Comparison of ENCODE assay signal across 1 cellular context in the genomic region with DNA sequence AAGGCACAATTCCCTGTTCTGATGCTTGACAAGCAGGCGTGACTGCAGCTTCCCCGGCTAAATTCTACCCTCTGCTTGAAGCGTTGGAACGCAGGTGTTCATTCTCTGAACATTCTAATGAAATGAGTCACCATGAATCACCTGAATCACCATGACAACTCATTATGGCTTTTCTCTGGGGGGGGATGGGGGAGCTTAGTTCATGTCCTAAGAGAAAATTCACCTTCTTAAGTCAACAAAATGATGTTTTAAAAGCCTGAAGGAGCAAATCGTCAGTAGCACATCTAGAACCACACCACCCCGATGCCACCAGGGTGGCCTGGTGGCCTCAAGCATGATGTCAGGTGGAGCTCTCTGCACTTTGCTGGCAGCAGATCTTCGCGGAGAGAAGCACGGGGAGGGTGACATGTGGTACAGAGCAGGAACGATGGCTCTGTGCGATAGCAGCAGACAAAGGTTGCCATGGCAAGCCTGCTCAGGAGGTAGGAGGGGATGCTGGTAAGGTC.
TF ChIP-seq lines count a peak whose summit lies in the region.

No MANE protein-coding gene starts in this region.

TF ChIP-seq in H1, 55 proteins besides CTCF, POLR2A, EP300 and RAD21 (continued from another document):
- TF ChIP-seq, protein P1, sequence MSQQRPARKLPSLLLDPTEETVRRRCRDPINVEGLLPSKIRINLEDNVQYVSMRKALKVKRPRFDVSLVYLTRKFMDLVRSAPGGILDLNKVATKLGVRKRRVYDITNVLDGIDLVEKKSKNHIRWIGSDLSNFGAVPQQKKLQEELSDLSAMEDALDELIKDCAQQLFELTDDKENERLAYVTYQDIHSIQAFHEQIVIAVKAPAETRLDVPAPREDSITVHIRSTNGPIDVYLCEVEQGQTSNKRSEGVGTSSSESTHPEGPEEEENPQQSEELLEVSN (IDR thresholded peaks at IDR 0.05) = 0 out of 2 replicates have a peak, but pooled peaks have one; percentile 35
- TF ChIP-seq TCF12 (IDR thresholded peaks at IDR 0.05; ENCODE audit: low read depth, low read length) (0 out of 2 replicates have a peak, but pooled peaks have one; percentile 21), KDM1A (IDR thresholded peaks at IDR 0.05; ENCODE audit: borderline replicate concordance, low read length) (no peak), SIX5 (IDR thresholded peaks at IDR 0.05; ENCODE audit: low read depth, low read length) (no peak), MAFK (IDR thresholded peaks at IDR 0.05; ENCODE audit: low read depth, low read length) (no peak), TAF7 (optimal IDR thresholded peaks at IDR 0.05; ENCODE audit: borderline replicate concordance, low read depth, low read length) (no peak), RNF2 (IDR thresholded peaks at IDR 0.05; ENCODE audit: borderline replicate concordance, low read depth, low read length, missing control alignments, poor library complexity, severe bottlenecking) (no peak), CTBP2 (IDR thresholded peaks at IDR 0.05; ENCODE audit: borderline replicate concordance, insufficient read depth, insufficient read length, low read length) (no peak), SP4 (IDR thresholded peaks at IDR 0.05; ENCODE audit: low read length) (no peak), SAP30 (IDR thresholded peaks at IDR 0.05; ENCODE audit: insufficient read depth, insufficient replicate concordance, low read length) (no peak), JUND (IDR thresholded peaks at IDR 0.05; ENCODE audit: low read length) (peak; percentile 94), CHD2 (IDR thresholded peaks at IDR 0.05; ENCODE audit: low read length) (no peak), FOSL1 (IDR thresholded peaks at IDR 0.05; ENCODE audit: insufficient read depth, low read depth, low read length) (no peak), KDM4A (IDR thresholded peaks at IDR 0.05; ENCODE audit: low read depth, low read length, severe bottlenecking) (no peak), POLR2AphosphoS5 (IDR thresholded peaks at IDR 0.05; ENCODE audit: low read depth, low read length) (no peak), YY1 (IDR thresholded peaks at IDR 0.05; ENCODE audit: low read depth, low read length) (no peak), ASH2L (IDR thresholded peaks at IDR 0.05; ENCODE audit: low read length) (peak; percentile 55), CHD1 (IDR thresholded peaks at IDR 0.05; ENCODE audit: low read depth, low read length) (no peak), CBX5 (IDR thresholded peaks at IDR 0.05; ENCODE audit: low read depth, low read length) (no peak), CBX8 (IDR thresholded peaks at IDR 0.05; ENCODE audit: borderline replicate concordance, low read depth, low read length) (no peak), GABPA (IDR thresholded peaks at IDR 0.05; ENCODE audit: borderline replicate concordance, insufficient read depth, low read length) (no peak), HDAC2 (IDR thresholded peaks at IDR 0.05; ENCODE audit: borderline replicate concordance in 1 of 2, low read depth in 2 of 2, low read length in 2 of 2) (no peak), RFX5 (IDR thresholded peaks at IDR 0.05; ENCODE audit: borderline replicate concordance, low read depth, low read length) (no peak), KDM5A (IDR thresholded peaks at IDR 0.05; ENCODE audit: low read length) (no peak), NANOG (IDR thresholded peaks at IDR 0.05; ENCODE audit: insufficient read depth, low read depth, low read length, poor library complexity, severe bottlenecking) (no peak), JUN (IDR thresholded peaks at IDR 0.05; ENCODE audit: low read depth, low read length) (peak; percentile 73; the same call in 1 of the 2 replicates), CEBPB (IDR thresholded peaks at IDR 0.05; ENCODE audit: low read depth, low read length) (no peak), PHF8 (conservative IDR thresholded peaks at IDR 0.05; ENCODE audit: low read depth, low read length) (no peak), TBP (IDR thresholded peaks at IDR 0.05; ENCODE audit: low read depth, low read length) (no peak), HDAC6 (IDR thresholded peaks at IDR 0.05; ENCODE audit: low read depth, low read length) (no peak), RXRA (IDR thresholded peaks at IDR 0.05; ENCODE audit: insufficient read depth, low read depth, low read length) (no peak), POU5F1 (IDR thresholded peaks at IDR 0.05; ENCODE audit: low read depth, low read length) (no peak), CREB1 (IDR thresholded peaks at IDR 0.05) (no peak), RBBP5 (IDR thresholded peaks at IDR 0.05; ENCODE audit: borderline replicate concordance, low read depth, low read length) (no peak), SIN3A (conservative IDR thresholded peaks at IDR 0.05 in 1 of 2, IDR thresholded peaks at IDR 0.05 in 1 of 2; ENCODE audit: low read depth in 1 of 2, low read length in 2 of 2) (no peak), SP1 (IDR thresholded peaks at IDR 0.05; ENCODE audit: low read depth, low read length) (0 out of 2 replicates have a peak, but pooled peaks have one; percentile 13), SP2 (IDR thresholded peaks at IDR 0.05; ENCODE audit: low read length) (no peak)
- TF ChIP-seq, protein P2, sequence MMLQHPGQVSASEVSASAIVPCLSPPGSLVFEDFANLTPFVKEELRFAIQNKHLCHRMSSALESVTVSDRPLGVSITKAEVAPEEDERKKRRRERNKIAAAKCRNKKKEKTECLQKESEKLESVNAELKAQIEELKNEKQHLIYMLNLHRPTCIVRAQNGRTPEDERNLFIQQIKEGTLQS (IDR thresholded peaks at IDR 0.05; ENCODE audit: insufficient read depth, low read depth, low read length) = no peak
- TF ChIP-seq, protein P3, sequence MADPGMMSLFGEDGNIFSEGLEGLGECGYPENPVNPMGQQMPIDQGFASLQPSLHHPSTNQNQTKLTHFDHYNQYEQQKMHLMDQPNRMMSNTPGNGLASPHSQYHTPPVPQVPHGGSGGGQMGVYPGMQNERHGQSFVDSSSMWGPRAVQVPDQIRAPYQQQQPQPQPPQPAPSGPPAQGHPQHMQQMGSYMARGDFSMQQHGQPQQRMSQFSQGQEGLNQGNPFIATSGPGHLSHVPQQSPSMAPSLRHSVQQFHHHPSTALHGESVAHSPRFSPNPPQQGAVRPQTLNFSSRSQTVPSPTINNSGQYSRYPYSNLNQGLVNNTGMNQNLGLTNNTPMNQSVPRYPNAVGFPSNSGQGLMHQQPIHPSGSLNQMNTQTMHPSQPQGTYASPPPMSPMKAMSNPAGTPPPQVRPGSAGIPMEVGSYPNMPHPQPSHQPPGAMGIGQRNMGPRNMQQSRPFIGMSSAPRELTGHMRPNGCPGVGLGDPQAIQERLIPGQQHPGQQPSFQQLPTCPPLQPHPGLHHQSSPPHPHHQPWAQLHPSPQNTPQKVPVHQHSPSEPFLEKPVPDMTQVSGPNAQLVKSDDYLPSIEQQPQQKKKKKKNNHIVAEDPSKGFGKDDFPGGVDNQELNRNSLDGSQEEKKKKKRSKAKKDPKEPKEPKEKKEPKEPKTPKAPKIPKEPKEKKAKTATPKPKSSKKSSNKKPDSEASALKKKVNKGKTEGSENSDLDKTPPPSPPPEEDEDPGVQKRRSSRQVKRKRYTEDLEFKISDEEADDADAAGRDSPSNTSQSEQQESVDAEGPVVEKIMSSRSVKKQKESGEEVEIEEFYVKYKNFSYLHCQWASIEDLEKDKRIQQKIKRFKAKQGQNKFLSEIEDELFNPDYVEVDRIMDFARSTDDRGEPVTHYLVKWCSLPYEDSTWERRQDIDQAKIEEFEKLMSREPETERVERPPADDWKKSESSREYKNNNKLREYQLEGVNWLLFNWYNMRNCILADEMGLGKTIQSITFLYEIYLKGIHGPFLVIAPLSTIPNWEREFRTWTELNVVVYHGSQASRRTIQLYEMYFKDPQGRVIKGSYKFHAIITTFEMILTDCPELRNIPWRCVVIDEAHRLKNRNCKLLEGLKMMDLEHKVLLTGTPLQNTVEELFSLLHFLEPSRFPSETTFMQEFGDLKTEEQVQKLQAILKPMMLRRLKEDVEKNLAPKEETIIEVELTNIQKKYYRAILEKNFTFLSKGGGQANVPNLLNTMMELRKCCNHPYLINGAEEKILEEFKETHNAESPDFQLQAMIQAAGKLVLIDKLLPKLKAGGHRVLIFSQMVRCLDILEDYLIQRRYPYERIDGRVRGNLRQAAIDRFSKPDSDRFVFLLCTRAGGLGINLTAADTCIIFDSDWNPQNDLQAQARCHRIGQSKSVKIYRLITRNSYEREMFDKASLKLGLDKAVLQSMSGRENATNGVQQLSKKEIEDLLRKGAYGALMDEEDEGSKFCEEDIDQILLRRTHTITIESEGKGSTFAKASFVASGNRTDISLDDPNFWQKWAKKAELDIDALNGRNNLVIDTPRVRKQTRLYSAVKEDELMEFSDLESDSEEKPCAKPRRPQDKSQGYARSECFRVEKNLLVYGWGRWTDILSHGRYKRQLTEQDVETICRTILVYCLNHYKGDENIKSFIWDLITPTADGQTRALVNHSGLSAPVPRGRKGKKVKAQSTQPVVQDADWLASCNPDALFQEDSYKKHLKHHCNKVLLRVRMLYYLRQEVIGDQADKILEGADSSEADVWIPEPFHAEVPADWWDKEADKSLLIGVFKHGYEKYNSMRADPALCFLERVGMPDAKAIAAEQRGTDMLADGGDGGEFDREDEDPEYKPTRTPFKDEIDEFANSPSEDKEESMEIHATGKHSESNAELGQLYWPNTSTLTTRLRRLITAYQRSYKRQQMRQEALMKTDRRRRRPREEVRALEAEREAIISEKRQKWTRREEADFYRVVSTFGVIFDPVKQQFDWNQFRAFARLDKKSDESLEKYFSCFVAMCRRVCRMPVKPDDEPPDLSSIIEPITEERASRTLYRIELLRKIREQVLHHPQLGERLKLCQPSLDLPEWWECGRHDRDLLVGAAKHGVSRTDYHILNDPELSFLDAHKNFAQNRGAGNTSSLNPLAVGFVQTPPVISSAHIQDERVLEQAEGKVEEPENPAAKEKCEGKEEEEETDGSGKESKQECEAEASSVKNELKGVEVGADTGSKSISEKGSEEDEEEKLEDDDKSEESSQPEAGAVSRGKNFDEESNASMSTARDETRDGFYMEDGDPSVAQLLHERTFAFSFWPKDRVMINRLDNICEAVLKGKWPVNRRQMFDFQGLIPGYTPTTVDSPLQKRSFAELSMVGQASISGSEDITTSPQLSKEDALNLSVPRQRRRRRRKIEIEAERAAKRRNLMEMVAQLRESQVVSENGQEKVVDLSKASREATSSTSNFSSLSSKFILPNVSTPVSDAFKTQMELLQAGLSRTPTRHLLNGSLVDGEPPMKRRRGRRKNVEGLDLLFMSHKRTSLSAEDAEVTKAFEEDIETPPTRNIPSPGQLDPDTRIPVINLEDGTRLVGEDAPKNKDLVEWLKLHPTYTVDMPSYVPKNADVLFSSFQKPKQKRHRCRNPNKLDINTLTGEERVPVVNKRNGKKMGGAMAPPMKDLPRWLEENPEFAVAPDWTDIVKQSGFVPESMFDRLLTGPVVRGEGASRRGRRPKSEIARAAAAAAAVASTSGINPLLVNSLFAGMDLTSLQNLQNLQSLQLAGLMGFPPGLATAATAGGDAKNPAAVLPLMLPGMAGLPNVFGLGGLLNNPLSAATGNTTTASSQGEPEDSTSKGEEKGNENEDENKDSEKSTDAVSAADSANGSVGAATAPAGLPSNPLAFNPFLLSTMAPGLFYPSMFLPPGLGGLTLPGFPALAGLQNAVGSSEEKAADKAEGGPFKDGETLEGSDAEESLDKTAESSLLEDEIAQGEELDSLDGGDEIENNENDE (IDR thresholded peaks at IDR 0.05; ENCODE audit: insufficient replicate concordance, low read length) = no peak
- TF ChIP-seq, protein P4, sequence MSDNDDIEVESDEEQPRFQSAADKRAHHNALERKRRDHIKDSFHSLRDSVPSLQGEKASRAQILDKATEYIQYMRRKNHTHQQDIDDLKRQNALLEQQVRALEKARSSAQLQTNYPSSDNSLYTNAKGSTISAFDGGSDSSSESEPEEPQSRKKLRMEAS (IDR thresholded peaks at IDR 0.05) = peak; percentile 37; the same call in 1 of the 2 replicates
- TF ChIP-seq, protein P5, sequence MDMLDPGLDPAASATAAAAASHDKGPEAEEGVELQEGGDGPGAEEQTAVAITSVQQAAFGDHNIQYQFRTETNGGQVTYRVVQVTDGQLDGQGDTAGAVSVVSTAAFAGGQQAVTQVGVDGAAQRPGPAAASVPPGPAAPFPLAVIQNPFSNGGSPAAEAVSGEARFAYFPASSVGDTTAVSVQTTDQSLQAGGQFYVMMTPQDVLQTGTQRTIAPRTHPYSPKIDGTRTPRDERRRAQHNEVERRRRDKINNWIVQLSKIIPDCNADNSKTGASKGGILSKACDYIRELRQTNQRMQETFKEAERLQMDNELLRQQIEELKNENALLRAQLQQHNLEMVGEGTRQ (IDR thresholded peaks at IDR 0.05; ENCODE audit: low read length) = no peak
